In genomic region chr1:151254217-151255213, GRCh38 we compare ENCODE assay signal across 8 cellular contexts. TPM values are rescaled to one million over a fixed set of nuclear protein-coding genes. Genes with fewer than 3 reads are reported as not detected.
DNase-seq lines count a peak whose midpoint lies in the region; ATAC-seq, FAIRE-seq and TF ChIP-seq lines count a peak whose summit lies in the region.

Gene PSMD4, plus strand, starts transcription at chr1:151254734. Its CDS starts 49 bp downstream, at chr1:151254783.

- H3K4me3 ChIP-seq in ACC112 (ENCODE audit: low read depth, low read length) (peak within 1 kb of the TSS; percentile 93), WERI-Rb-1 (ENCODE audit: low read depth, low read length) (peak within 1 kb of the TSS; percentile 82), mammary epithelial cell (replicated peaks in 1 of 3; ENCODE audit: insufficient read depth in 1 of 3, low read depth in 2 of 3, low read length in 3 of 3) (peak within 1 kb of the TSS; percentile 60 to 75 (median 72)), small intestine (ENCODE audit: low read depth in 1 of 2, low read length in 2 of 2) (peak within 1 kb of the TSS; percentile 80 to 83)

- H2AFZ ChIP-seq in ACC112 (ENCODE audit: low read length, unreplicated experiment) (peak within 1 kb of the TSS; percentile 55), mammary epithelial cell (ENCODE audit: low read depth, low read length) (peak within 1 kb of the TSS; percentile 97)

- intact Hi-C loops in mammary epithelial cell (cut with micrococcal nuclease) = loop anchor here (1.0 to 2.0 kb wide), 2 partner anchors 28 to 88 kb away; partner anchors contain the start of genes SCNM1 and ZNF687

- TF ChIP-seq CTCF in WERI-Rb-1 (IDR thresholded peaks at IDR 0.05; ENCODE audit: low read depth, low read length) (no peak), mammary epithelial cell (conservative IDR thresholded peaks at IDR 0.05 in 1 of 2, IDR thresholded peaks at IDR 0.05 in 1 of 2; ENCODE audit: extremely low read depth in 1 of 2, insufficient read depth in 1 of 2, low read depth in 1 of 2, low read length in 2 of 2) (no peak)

- dilution Hi-C loops in mammary epithelial cell (cut with HindIII; ENCODE audit: low sequenced_read_pairs) = no loop called here

- H3K27ac ChIP-seq in ACC112 (ENCODE audit: low read depth, low read length) = peak within 1 kb of the TSS; percentile 86
- H3K27ac ChIP-seq in WERI-Rb-1 = peak within 1 kb of the TSS; percentile 89
- H3K27ac ChIP-seq in mammary epithelial cell (ENCODE audit: insufficient read depth, low read depth, low read length) = peak within 1 kb of the TSS; percentile 70
- H3K27ac ChIP-seq in small intestine (ENCODE audit: low read depth in 1 of 2, low read length in 1 of 2) = peak within 1 kb of the TSS; percentile 70 to 93

- 10% methylated on average over 40 of the region's 56 CpGs for WGBS in mammary epithelial cell (ENCODE audit: low coverage, missing lambda C conversion rate)
- 8 to 11% (median 9%) methylated on average over 56 of the region's 56 CpGs for WGBS in small intestine, 3 donors

- H3K4me2 ChIP-seq in mammary epithelial cell (ENCODE audit: insufficient read depth, low read depth, low read length) = peak within 1 kb of the TSS; percentile 80

- H3K4me1 ChIP-seq in ACC112 (ENCODE audit: control insufficient read depth, insufficient read depth, low read length, unreplicated experiment) = no peaks in the 10 kb centered on the region
- peaks cover 9% of the 10 kb centered on the region for H3K4me1 ChIP-seq in mammary epithelial cell (ENCODE audit: insufficient read depth, low read length)
- peaks cover 3% of the 10 kb centered on the region in 2 donors for H3K4me1 ChIP-seq in small intestine (ENCODE audit: control insufficient read depth in 2 of 2, insufficient read depth in 1 of 2, low read depth in 1 of 2, low read length in 1 of 2)

- H3K9me3 ChIP-seq in WERI-Rb-1 (ENCODE audit: severe bottlenecking) (peaks cover 3% of the 10 kb centered on the region), mammary epithelial cell (replicated peaks; ENCODE audit: insufficient read depth, low read length) (no peaks in the 10 kb centered on the region), small intestine (ENCODE audit: control insufficient read depth, low read depth) (no peaks in the 10 kb centered on the region)

- peak within 1 kb of the TSS; percentile 85 for H3K9ac ChIP-seq in mammary epithelial cell (ENCODE audit: insufficient read depth, low read length)

- in situ Hi-C loops in mammary epithelial cell (cut with MboI; ENCODE audit: low sequenced_read_pairs in 2 of 2) = loop anchor here in 1 of 2 donors (5.0 kb wide), 1 partner anchor 57 kb away; the partner anchor contains the start of gene PIP5K1A

- ATAC-seq in GM18870 (IDR thresholded peaks at IDR 0.05; ENCODE audit: unreplicated experiment) (peak; percentile 85), HG03135 (IDR thresholded peaks at IDR 0.05; ENCODE audit: unreplicated experiment) (peak; percentile 86)

- H3K79me2 ChIP-seq in ACC112 (ENCODE audit: control insufficient read depth, insufficient read depth, low read length, unreplicated experiment) (peaks cover 42% of the 10 kb centered on the region), mammary epithelial cell (ENCODE audit: insufficient read depth, low read length) (peaks cover 45% of the 10 kb centered on the region)

- no peak for FAIRE-seq in small intestine (lab: Jason Lieb, UNC)

- H3K36me3 ChIP-seq in ACC112 (ENCODE audit: insufficient read depth, low read length) (no peaks in the 10 kb centered on the region), WERI-Rb-1 (peaks cover 37% of the 10 kb centered on the region), mammary epithelial cell (ENCODE audit: insufficient read depth, low read length) (peaks cover 2% of the 10 kb centered on the region), small intestine (ENCODE audit: control insufficient read depth in 2 of 2, insufficient read depth in 2 of 2, low read length in 2 of 2) (no peaks in the 10 kb centered on the region)

- H3K27me3 ChIP-seq in ACC112 (ENCODE audit: insufficient read depth, low read length) (no peaks in the 10 kb centered on the region), WERI-Rb-1 (ENCODE audit: insufficient read depth, low read depth, severe bottlenecking) (no peaks in the 10 kb centered on the region), mammary epithelial cell (ENCODE audit: insufficient read depth, low read length) (no peaks in the 10 kb centered on the region), small intestine (ENCODE audit: control insufficient read depth in 2 of 2, insufficient read depth in 2 of 2, low read length in 2 of 2) (no peaks in the 10 kb centered on the region)

- CTCF ChIA-PET in mammary epithelial cell (lab: Charles Lee; ENCODE audit: low non-redundant PET) = interaction anchor here (0.6 kb wide), 2 partner anchors 151 to 532 kb away, joined by 3 to 4 read pairs; no protein-coding TSS in a partner anchor

- TSS peak; percentile 92 for BruUV-seq in mammary epithelial cell (replicated peaks; lab: Mats Ljungman, UMichigan)

- DNase-seq in NCI-H2227 (lab: John Stamatoyannopoulos, UW; ENCODE audit: unreplicated experiment) = peak; percentile 98
- DNase-seq in WERI-Rb-1 = peak; percentile 100
- peak; percentile 97 for DNase-seq in mammary epithelial cell
- peak; percentile 98 for DNase-seq in iPS-NIHi11 (ENCODE audit: low spot score)
- peak; percentile 98 for DNase-seq in small intestine

- no peaks in the 10 kb centered on the region for H4K20me1 ChIP-seq in mammary epithelial cell (ENCODE audit: insufficient read depth, low read length)

RNA-seq across cellular contexts. Expression of gene PSMD4, which starts in this region (rescaled TPM):
- total RNA-seq in mammary epithelial cell = 100 to 1,000 TPM in 1 of 2 donors, 10 to 100 TPM in 1; 94.7 to 167 TPM
- polyA plus RNA-seq in mammary epithelial cell (223 TPM), small intestine (100 to 1,000 TPM; 152 to 182 (median 153) TPM)
- polyA minus RNA-seq in mammary epithelial cell = 161 TPM

Comparison
In these comparisons a context has a peak if more than half of its experiments do, and no peak if none do; other contexts are left out.
1. Peak in every context shown above with its lines: DNase-seq, ATAC-seq, H3K4me3 ChIP-seq and H3K27ac ChIP-seq.